Comparison of ENCODE assay signal across 8 cellular contexts in genomic region chr3:8658326-8659212, GRCh38. TPM values are rescaled to one million over a fixed set of nuclear protein-coding genes. Genes with fewer than 3 reads are reported as not detected.
A peak's percentile ranks its signal among the peaks of the same experiment; 100 is the strongest.
DNase-seq lines count a peak whose midpoint lies in the region; ATAC-seq and TF ChIP-seq lines count a peak whose summit lies in the region.

No MANE protein-coding gene starts in this region.

- H3K36me3 ChIP-seq in SK-N-SH (replicated peaks in 1 of 2; ENCODE audit: control insufficient read depth in 1 of 2, insufficient read depth in 2 of 2, low read length in 1 of 2): no peaks in the 10 kb centered on the region
- no peaks in the 10 kb centered on the region for H3K36me3 ChIP-seq in thyroid gland

- CTCF ChIA-PET in SK-N-SH (lab: Yijun Ruan, JAX): interaction anchor here (0.7 to 1.2 kb wide), 3 partner anchors 10 to 111 kb away, joined by 3 to 5 read pairs (median 3); partner anchors contain the start of gene OXTR

- H3K9me2 ChIP-seq in SK-N-SH: no peaks in the 10 kb centered on the region

- peak; percentile 71 for ATAC-seq in GM19452 (IDR thresholded peaks at IDR 0.05; ENCODE audit: unreplicated experiment)
- peak; percentile 85 for ATAC-seq in HG03439 (IDR thresholded peaks at IDR 0.05; ENCODE audit: unreplicated experiment)

- no peak overlapping the region for H3K9ac ChIP-seq in SK-N-SH

- H4K20me1 ChIP-seq in SK-N-SH (ENCODE audit: insufficient read depth): no peaks in the 10 kb centered on the region

- 30% methylated on average over 9 of the region's 11 CpGs for WGBS in SK-N-SH (ENCODE audit: low lambda C conversion rate)
- WGBS in thyroid gland, 2 donors: 21 to 26% methylated on average over 11 of the region's 11 CpGs

- DNase-seq in COLO668 (lab: John Stamatoyannopoulos, UW; ENCODE audit: unreplicated experiment) (peak; percentile 90), SK-N-SH (peak; percentile 67), hepatic stellate cell (ENCODE audit: low spot score) (peak; percentile 53), thyroid gland (peak; percentile 95 to 99), SKM-1 (lab: John Stamatoyannopoulos, UW; ENCODE audit: unreplicated experiment) (no peak)
- no peak for DNase-seq in activated effector memory CD4-positive, alpha-beta T cell treated with Interleukin-2 at 50 U/mL for 16 hours

- H2AFZ ChIP-seq in SK-N-SH (ENCODE audit: low read depth): no peak overlapping the region; the same call in 1 of the 2 replicates

- H3K4me2 ChIP-seq in SK-N-SH: 0 out of 2 replicates have a peak overlapping the region, but pooled peaks have one; percentile 19

- peaks cover 19 to 64% of the 10 kb centered on the region in 2 experiments for H3K4me1 ChIP-seq in SK-N-SH (ENCODE audit: control insufficient read depth in 1 of 2, insufficient read depth in 2 of 2, low read depth in 1 of 2, low read length in 1 of 2)
- peaks cover 20 to 29% of the 10 kb centered on the region in 2 donors for H3K4me1 ChIP-seq in thyroid gland

- intact Hi-C loops in thyroid gland (cut with DNase I): no loop called here

- TF ChIP-seq POLR2A in thyroid gland (IDR thresholded peaks at IDR 0.05): no peak

- H3K27me3 ChIP-seq in SK-N-SH (ENCODE audit: insufficient read depth) (no peaks in the 10 kb centered on the region), thyroid gland (no peaks in the 10 kb centered on the region)

- POLR2A ChIA-PET in SK-N-SH (lab: Yijun Ruan, JAX): interaction anchor here (1.1 kb wide), 1 partner anchor 8 kb away, joined by 3 read pairs; no protein-coding TSS in a partner anchor

- H3K79me2 ChIP-seq in SK-N-SH (ENCODE audit: insufficient read depth): no peaks in the 10 kb centered on the region

- no peak; the same call in 1 of the 2 replicates for TF ChIP-seq RAD21 in SK-N-SH (IDR thresholded peaks at IDR 0.05; ENCODE audit: low read length)

- peak in 1 of 2 experiments; percentile 89; a peak in 2 of 4 replicates for TF ChIP-seq EP300 in SK-N-SH (IDR thresholded peaks at IDR 0.05; ENCODE audit: borderline replicate concordance in 1 of 2, low read depth in 1 of 2, low read length in 1 of 2)

- no peak for TF ChIP-seq CTCF in SK-N-SH (IDR thresholded peaks at IDR 0.05)
- no peak for TF ChIP-seq CTCF in thyroid gland (IDR thresholded peaks at IDR 0.05)

- H3F3A ChIP-seq in SK-N-SH (replicated peaks; ENCODE audit: insufficient read depth): peaks cover 24% of the 10 kb centered on the region

- H3K27ac ChIP-seq in SK-N-SH (ENCODE audit: low read depth in 2 of 2, low read length in 1 of 2) (peak overlapping the region; percentile 33 to 96; a peak in 3 of 4 replicates), thyroid gland (peak overlapping the region; percentile 68 to 87 (median 82))

- H3K4me3 ChIP-seq in SK-N-SH (ENCODE audit: low read depth in 2 of 2, low read length in 1 of 2) (no peak overlapping the region; a peak in 1 of 4 replicates), thyroid gland (replicated peaks in 1 of 3) (no peak overlapping the region)

- H3K9me3 ChIP-seq in SK-N-SH (no peaks in the 10 kb centered on the region), thyroid gland (no peaks in the 10 kb centered on the region)

TF ChIP-seq in SK-N-SH, 30 proteins besides CTCF, POLR2A, EP300 and RAD21 (continues in another document):
- TF ChIP-seq RFX5 (IDR thresholded peaks at IDR 0.05; ENCODE audit: low read length) (no peak), FOXJ3 (CRISPR knock-in tag; IDR thresholded peaks at IDR 0.05) (peak; percentile 87), MEF2A (IDR thresholded peaks at IDR 0.05; ENCODE audit: borderline replicate concordance, low read depth) (peak; percentile 83), TEAD4 (IDR thresholded peaks at IDR 0.05; ENCODE audit: borderline replicate concordance, insufficient read depth) (peak; percentile 51; the same call in 1 of the 2 replicates), EZH2phosphoT487 (IDR thresholded peaks at IDR 0.05; ENCODE audit: borderline replicate concordance, low read depth) (no peak), POLR2AphosphoS5 (IDR thresholded peaks at IDR 0.05; ENCODE audit: low read depth, low read length) (no peak), MXI1 (IDR thresholded peaks at IDR 0.05; ENCODE audit: low read depth, low read length) (peak; percentile 71), GATA2 (CRISPR knock-in tag; IDR thresholded peaks at IDR 0.05) (peak; percentile 66), YY1 (IDR thresholded peaks at IDR 0.05; ENCODE audit: low read depth) (no peak), RCOR1 (IDR thresholded peaks at IDR 0.05; ENCODE audit: low read length) (peak; percentile 90), MAX (IDR thresholded peaks at IDR 0.05; ENCODE audit: low read depth) (no peak), PBX3 (IDR thresholded peaks at IDR 0.05) (peak; percentile 23; the same call in 1 of the 2 replicates), NRF1 (IDR thresholded peaks at IDR 0.05; ENCODE audit: low read depth, low read length) (no peak), FOXM1 (IDR thresholded peaks at IDR 0.05; ENCODE audit: low read depth) (no peak), FOSL2 (IDR thresholded peaks at IDR 0.05; ENCODE audit: borderline replicate concordance, low read depth) (no peak), TCF12 (IDR thresholded peaks at IDR 0.05) (peak; percentile 68), SMC3 (IDR thresholded peaks at IDR 0.05; ENCODE audit: low read depth, low read length) (no peak; the same call in 1 of the 2 replicates), GABPA (IDR thresholded peaks at IDR 0.05; ENCODE audit: low read depth) (no peak), JUND (IDR thresholded peaks at IDR 0.05) (no peak; the same call in 1 of the 2 replicates), SIN3A (IDR thresholded peaks at IDR 0.05; ENCODE audit: borderline replicate concordance, low read depth, low read length) (no peak)
- TF ChIP-seq, protein P1, sequence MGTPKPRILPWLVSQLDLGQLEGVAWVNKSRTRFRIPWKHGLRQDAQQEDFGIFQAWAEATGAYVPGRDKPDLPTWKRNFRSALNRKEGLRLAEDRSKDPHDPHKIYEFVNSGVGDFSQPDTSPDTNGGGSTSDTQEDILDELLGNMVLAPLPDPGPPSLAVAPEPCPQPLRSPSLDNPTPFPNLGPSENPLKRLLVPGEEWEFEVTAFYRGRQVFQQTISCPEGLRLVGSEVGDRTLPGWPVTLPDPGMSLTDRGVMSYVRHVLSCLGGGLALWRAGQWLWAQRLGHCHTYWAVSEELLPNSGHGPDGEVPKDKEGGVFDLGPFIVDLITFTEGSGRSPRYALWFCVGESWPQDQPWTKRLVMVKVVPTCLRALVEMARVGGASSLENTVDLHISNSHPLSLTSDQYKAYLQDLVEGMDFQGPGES (IDR thresholded peaks at IDR 0.05; ENCODE audit: low read depth, low read length): no peak
- TF ChIP-seq, protein P2, sequence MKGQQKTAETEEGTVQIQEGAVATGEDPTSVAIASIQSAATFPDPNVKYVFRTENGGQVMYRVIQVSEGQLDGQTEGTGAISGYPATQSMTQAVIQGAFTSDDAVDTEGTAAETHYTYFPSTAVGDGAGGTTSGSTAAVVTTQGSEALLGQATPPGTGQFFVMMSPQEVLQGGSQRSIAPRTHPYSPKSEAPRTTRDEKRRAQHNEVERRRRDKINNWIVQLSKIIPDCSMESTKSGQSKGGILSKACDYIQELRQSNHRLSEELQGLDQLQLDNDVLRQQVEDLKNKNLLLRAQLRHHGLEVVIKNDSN (IDR thresholded peaks at IDR 0.05; ENCODE audit: borderline replicate concordance, low read depth): no peak
- TF ChIP-seq, protein P3, sequence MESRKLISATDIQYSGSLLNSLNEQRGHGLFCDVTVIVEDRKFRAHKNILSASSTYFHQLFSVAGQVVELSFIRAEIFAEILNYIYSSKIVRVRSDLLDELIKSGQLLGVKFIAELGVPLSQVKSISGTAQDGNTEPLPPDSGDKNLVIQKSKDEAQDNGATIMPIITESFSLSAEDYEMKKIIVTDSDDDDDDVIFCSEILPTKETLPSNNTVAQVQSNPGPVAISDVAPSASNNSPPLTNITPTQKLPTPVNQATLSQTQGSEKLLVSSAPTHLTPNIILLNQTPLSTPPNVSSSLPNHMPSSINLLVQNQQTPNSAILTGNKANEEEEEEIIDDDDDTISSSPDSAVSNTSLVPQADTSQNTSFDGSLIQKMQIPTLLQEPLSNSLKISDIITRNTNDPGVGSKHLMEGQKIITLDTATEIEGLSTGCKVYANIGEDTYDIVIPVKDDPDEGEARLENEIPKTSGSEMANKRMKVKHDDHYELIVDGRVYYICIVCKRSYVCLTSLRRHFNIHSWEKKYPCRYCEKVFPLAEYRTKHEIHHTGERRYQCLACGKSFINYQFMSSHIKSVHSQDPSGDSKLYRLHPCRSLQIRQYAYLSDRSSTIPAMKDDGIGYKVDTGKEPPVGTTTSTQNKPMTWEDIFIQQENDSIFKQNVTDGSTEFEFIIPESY (IDR thresholded peaks at IDR 0.05; ENCODE audit: borderline replicate concordance, low read depth): no peak
- TF ChIP-seq, protein P4, sequence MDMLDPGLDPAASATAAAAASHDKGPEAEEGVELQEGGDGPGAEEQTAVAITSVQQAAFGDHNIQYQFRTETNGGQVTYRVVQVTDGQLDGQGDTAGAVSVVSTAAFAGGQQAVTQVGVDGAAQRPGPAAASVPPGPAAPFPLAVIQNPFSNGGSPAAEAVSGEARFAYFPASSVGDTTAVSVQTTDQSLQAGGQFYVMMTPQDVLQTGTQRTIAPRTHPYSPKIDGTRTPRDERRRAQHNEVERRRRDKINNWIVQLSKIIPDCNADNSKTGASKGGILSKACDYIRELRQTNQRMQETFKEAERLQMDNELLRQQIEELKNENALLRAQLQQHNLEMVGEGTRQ (IDR thresholded peaks at IDR 0.05; ENCODE audit: borderline replicate concordance, low read depth, low read length): no peak

RNA-seq across cellular contexts. Expression of gene SSUH2, which starts 14.0 kb away (rescaled TPM):
- 0.18 and 0.26 TPM in 2 replicates for polyA plus RNA-seq in SK-N-SH (2012; rRNA removed)
- polyA plus RNA-seq in SK-N-SH (2012; cell fraction: cytosol; rRNA removed): 0.10 and 0.30 TPM in 2 replicates
- 0.75 and 1.1 TPM in 2 replicates for polyA plus RNA-seq in SK-N-SH (2012; cell fraction: nucleus; rRNA removed)
- total RNA-seq in thyroid gland: 1 to 10 TPM in 1 of 4 donors, under 1 TPM in 2, not detected in 1; 0.11 to 1.0 (median 0.42) TPM

Comparison
In these comparisons a context has a peak if more than half of its experiments do, and no peak if none do; other contexts are left out.
1. DNase-seq: peak in COLO668 (single experiment), SK-N-SH (single experiment), hepatic stellate cell (single experiment) and thyroid gland (2 of 2); none in activated effector memory CD4-positive, alpha-beta T cell treated with Interleukin-2 at 50 U/mL for 16 hours (single experiment) and SKM-1 (single experiment).